In the genomic region with DNA sequence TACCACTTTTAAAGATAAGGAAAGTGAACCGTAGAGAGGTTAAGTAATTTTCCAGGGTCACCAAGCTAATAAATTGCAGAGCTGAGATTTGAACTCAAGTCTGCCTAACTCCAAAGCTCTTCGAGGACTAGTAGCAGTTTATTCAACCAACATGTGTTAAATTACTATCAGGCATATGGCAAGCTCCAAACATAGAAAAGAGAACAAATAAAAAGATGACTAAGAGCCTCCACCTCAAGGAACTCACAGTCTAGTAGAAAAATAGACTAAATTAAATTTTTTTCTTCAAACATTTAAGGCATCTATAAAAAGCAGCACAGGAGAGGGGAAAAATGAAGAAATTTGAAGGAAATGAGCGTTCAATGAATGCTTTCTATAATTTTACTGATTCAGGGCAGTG, we compare ENCODE assay signal across 1 cellular context.
TF ChIP-seq lines count a peak whose summit lies in the region.

No MANE protein-coding gene starts in this region.

TF ChIP-seq in K562, 482 proteins besides CTCF, POLR2A, EP300 and RAD21:
- TF ChIP-seq GTF2E2 (tag; IDR thresholded peaks at IDR 0.05) (no peak), FOSL1 (tag; conservative IDR thresholded peaks at IDR 0.05) (0 out of 2 replicates have a peak, but pooled peaks have one; percentile 3)
